In the genomic region with DNA sequence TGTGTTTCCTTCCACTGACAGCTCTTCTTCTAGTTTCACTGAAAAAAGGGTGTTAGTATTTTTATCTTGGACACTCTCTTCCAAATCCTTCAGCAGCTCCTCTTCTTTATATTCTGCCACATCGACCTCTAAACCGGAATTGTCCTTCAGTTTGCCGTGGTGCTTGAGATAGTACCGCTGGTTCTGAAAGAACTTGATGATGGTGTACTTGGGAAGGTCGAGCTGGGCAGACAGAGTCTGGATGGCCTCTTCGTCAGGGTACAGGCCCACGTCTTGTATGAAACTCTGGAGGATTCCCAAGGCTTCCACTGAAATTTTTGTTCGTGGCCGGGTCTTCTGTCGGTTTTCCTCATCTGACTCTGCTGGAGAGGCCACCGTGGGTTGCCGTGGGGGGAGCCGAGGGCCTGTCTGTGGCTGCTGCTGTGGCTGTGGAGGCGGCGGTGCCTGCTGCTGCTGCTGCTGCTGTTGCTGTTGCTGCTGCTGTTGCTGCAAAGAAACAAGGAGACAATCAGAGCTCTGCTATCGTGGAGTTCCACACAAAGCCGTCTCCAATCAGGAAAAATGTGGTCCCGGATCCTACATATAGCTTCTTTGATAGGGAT, we compare ENCODE assay signal across 25 cellular contexts.
DNase-seq lines count a peak whose midpoint lies in the region; FAIRE-seq and TF ChIP-seq lines count a peak whose summit lies in the region.
"Had no signal": no experiment of that assay in that cellular context is flagged by ENCODE, and none has a peak within 500 bp of the region (broad histone marks: within the 10 kb centered on the region; RNA-seq: fewer than 3 reads in every experiment).

No MANE protein-coding gene starts in this region.

- intact Hi-C loops in activated CD4-positive, alpha-beta memory T cell treated with anti-CD3 and anti-CD28 coated beads for 36 hours (cut with micrococcal nuclease), result no loop called here
- intact Hi-C loops in activated T-helper 1 cell treated with anti-CD3 and anti-CD28 coated beads, Interleukin-12 subunit alpha, Interleukin-12 subunit beta, Interleukin-2, Interleukin-4 antibody, amounts not matched to agents 30 ng/mL and 10 ng/mL and 1 ng/mL, durations not matched to agents 14 hours and 24 hours and 36 hours (cut with micrococcal nuclease), result loop anchor here (1.0 kb wide), 1 partner anchor 9 kb away; no protein-coding TSS in a partner anchor
- intact Hi-C loops in kidney (cut with DNase I), result no loop called here

- H3K4me1 Mint-ChIP-seq in activated CD4-positive, alpha-beta memory T cell treated with anti-CD3 and anti-CD28 coated beads for 36 hours (ENCODE audit: low read depth), result peaks cover 28% of the 10 kb centered on the region
- peaks cover 2% of the 10 kb centered on the region for H3K4me1 Mint-ChIP-seq in activated CD4-positive, alpha-beta memory T cell treated with anti-CD3 and anti-CD28 coated beads, Interleukin-2, amount 10 ng/mL, durations not matched to agents 7 days and 5 days
- H3K4me1 Mint-ChIP-seq in CD8-positive, alpha-beta memory T cell, result peaks cover 4 to 9% (median 6%) of the 10 kb centered on the region in 3 donors
- H3K4me1 Mint-ChIP-seq in activated T-helper 1 cell treated with anti-CD3 and anti-CD28 coated beads, Interleukin-12 subunit alpha, Interleukin-12 subunit beta, Interleukin-2, Interleukin-4 antibody, amounts not matched to agents 30 ng/mL and 10 ng/mL and 1 ng/mL, durations not matched to agents 14 hours and 24 hours and 36 hours (ENCODE audit: low read depth), result peaks cover 32% of the 10 kb centered on the region

- no peak overlapping the region for H3K4me3 ChIP-seq in CD8-positive, alpha-beta memory T cell (ENCODE audit: low read length)
- no peak overlapping the region for H3K4me3 ChIP-seq in kidney (ENCODE audit: low read length in 2 of 2)
- H3K4me3 ChIP-seq: adrenal gland, breast epithelium, HAP-1, hepatocyte, lung, SK-N-MC, vagina had no signal

- peak overlapping the region; percentile 63 for H3K27ac Mint-ChIP-seq in activated CD4-positive, alpha-beta memory T cell treated with anti-CD3 and anti-CD28 coated beads for 36 hours
- no peak overlapping the region for H3K27ac Mint-ChIP-seq in activated CD4-positive, alpha-beta memory T cell treated with anti-CD3 and anti-CD28 coated beads, Interleukin-2, amount 10 ng/mL, durations not matched to agents 7 days and 5 days
- H3K27ac Mint-ChIP-seq in CD8-positive, alpha-beta memory T cell, result peak overlapping the region in 5 of 8 donors; percentile 1 to 65 (median 18)
- peak overlapping the region; percentile 67 for H3K27ac Mint-ChIP-seq in activated T-helper 1 cell treated with anti-CD3 and anti-CD28 coated beads, Interleukin-12 subunit alpha, Interleukin-12 subunit beta, Interleukin-2, Interleukin-4 antibody, amounts not matched to agents 30 ng/mL and 10 ng/mL and 1 ng/mL, durations not matched to agents 14 hours and 24 hours and 36 hours

- H3K27me3 ChIP-seq in CD8-positive, alpha-beta memory T cell (ENCODE audit: insufficient read depth, low read length, poor library complexity, severe bottlenecking), result no peaks in the 10 kb centered on the region
- H3K27me3 ChIP-seq: adrenal gland, breast epithelium, hepatocyte, vagina had no signal

- H3K4me1 ChIP-seq in CD8-positive, alpha-beta memory T cell (ENCODE audit: insufficient read depth, low read length), result no peaks in the 10 kb centered on the region
- H3K4me1 ChIP-seq in kidney (ENCODE audit: control insufficient read depth in 1 of 2, insufficient read depth in 1 of 2, low read depth in 1 of 2, low read length in 2 of 2), result no peaks in the 10 kb centered on the region
- H3K4me1 ChIP-seq: adrenal gland, breast epithelium, vagina had no signal

- peaks cover 58% of the 10 kb centered on the region for H3K36me3 Mint-ChIP-seq in activated CD4-positive, alpha-beta memory T cell treated with anti-CD3 and anti-CD28 coated beads for 36 hours
- peaks cover 63% of the 10 kb centered on the region for H3K36me3 Mint-ChIP-seq in activated CD4-positive, alpha-beta memory T cell treated with anti-CD3 and anti-CD28 coated beads, Interleukin-2, amount 10 ng/mL, durations not matched to agents 7 days and 5 days (ENCODE audit: low read depth)
- H3K36me3 Mint-ChIP-seq in CD8-positive, alpha-beta memory T cell, result peaks cover 6 to 61% (median 23%) of the 10 kb centered on the region in 3 donors
- peaks cover 62% of the 10 kb centered on the region for H3K36me3 Mint-ChIP-seq in activated T-helper 1 cell treated with anti-CD3 and anti-CD28 coated beads, Interleukin-12 subunit alpha, Interleukin-12 subunit beta, Interleukin-2, Interleukin-4 antibody, amounts not matched to agents 30 ng/mL and 10 ng/mL and 1 ng/mL, durations not matched to agents 14 hours and 24 hours and 36 hours (ENCODE audit: low read depth)

- CTCF ChIA-PET in activated CD4-positive, alpha-beta memory T cell treated with anti-CD3 and anti-CD28 coated beads for 36 hours (lab: Charles Lee), result no interaction called here
- CTCF ChIA-PET in activated CD4-positive, alpha-beta memory T cell treated with anti-CD3 and anti-CD28 coated beads, Interleukin-2, amount 10 ng/mL, durations not matched to agents 7 days and 5 days (lab: Charles Lee), result interaction anchor here (0.6 kb wide), 1 partner anchor 537 kb away, joined by 4 read pairs; no protein-coding TSS in a partner anchor
- CTCF ChIA-PET in CD8-positive, alpha-beta memory T cell (lab: Charles Lee), result no interaction called here

- no peaks in the 10 kb centered on the region for H3K9me3 Mint-ChIP-seq in activated CD4-positive, alpha-beta memory T cell treated with anti-CD3 and anti-CD28 coated beads for 36 hours
- no peaks in the 10 kb centered on the region for H3K9me3 Mint-ChIP-seq in activated CD4-positive, alpha-beta memory T cell treated with anti-CD3 and anti-CD28 coated beads, Interleukin-2, amount 10 ng/mL, durations not matched to agents 7 days and 5 days
- H3K9me3 Mint-ChIP-seq in CD8-positive, alpha-beta memory T cell, result no peaks in the 10 kb centered on the region
- H3K9me3 Mint-ChIP-seq in activated T-helper 1 cell treated with anti-CD3 and anti-CD28 coated beads, Interleukin-12 subunit alpha, Interleukin-12 subunit beta, Interleukin-2, Interleukin-4 antibody, amounts not matched to agents 30 ng/mL and 10 ng/mL and 1 ng/mL, durations not matched to agents 14 hours and 24 hours and 36 hours, result no peaks in the 10 kb centered on the region

- POLR2A ChIA-PET in activated CD4-positive, alpha-beta memory T cell treated with anti-CD3 and anti-CD28 coated beads for 36 hours (lab: Charles Lee), result no interaction called here
- POLR2A ChIA-PET in activated CD4-positive, alpha-beta memory T cell treated with anti-CD3 and anti-CD28 coated beads, Interleukin-2, amount 10 ng/mL, durations not matched to agents 7 days and 5 days (lab: Charles Lee), result no interaction called here
- POLR2A ChIA-PET in CD8-positive, alpha-beta memory T cell (lab: Charles Lee), result no interaction called here

- H3K4me3 Mint-ChIP-seq in activated CD4-positive, alpha-beta memory T cell treated with anti-CD3 and anti-CD28 coated beads for 36 hours, result no peak overlapping the region
- no peak overlapping the region for H3K4me3 Mint-ChIP-seq in activated CD4-positive, alpha-beta memory T cell treated with anti-CD3 and anti-CD28 coated beads, Interleukin-2, amount 10 ng/mL, durations not matched to agents 7 days and 5 days
- H3K4me3 Mint-ChIP-seq in CD8-positive, alpha-beta memory T cell, result no peak overlapping the region
- H3K4me3 Mint-ChIP-seq in activated T-helper 1 cell treated with anti-CD3 and anti-CD28 coated beads, Interleukin-12 subunit alpha, Interleukin-12 subunit beta, Interleukin-2, Interleukin-4 antibody, amounts not matched to agents 30 ng/mL and 10 ng/mL and 1 ng/mL, durations not matched to agents 14 hours and 24 hours and 36 hours, result no peak overlapping the region

- DNase-seq in activated CD4-positive, alpha-beta memory T cell treated with anti-CD3 and anti-CD28 coated beads for 36 hours, result peak; percentile 12
- no peak for DNase-seq in activated CD4-positive, alpha-beta memory T cell treated with anti-CD3 and anti-CD28 coated beads, Interleukin-2, amount 10 ng/mL, durations not matched to agents 7 days and 5 days
- DNase-seq in CD8-positive, alpha-beta memory T cell, result no peak
- DNase-seq in activated T-helper 1 cell treated with anti-CD3 and anti-CD28 coated beads, Interleukin-12 subunit alpha, Interleukin-12 subunit beta, Interleukin-2, Interleukin-4 antibody, amounts not matched to agents 30 ng/mL and 10 ng/mL and 1 ng/mL, durations not matched to agents 14 hours and 24 hours and 36 hours (ENCODE audit: low spot score), result no peak
- DNase-seq in kidney, result peak; percentile 29
- no peak for DNase-seq in NOMO-1 treated with DMSO at 0.1 percent for 48 hours (lab: John Stamatoyannopoulos, UW; ENCODE audit: unreplicated experiment)
- no peak for DNase-seq in effector CD4-positive, alpha-beta T cell
- no peak for DNase-seq in NCI-H226
- DNase-seq: activated CD4-positive, CD25-positive, alpha-beta regulatory T cell treated with anti-CD3 and anti-CD28 coated beads, Interleukin-2, amount 50 U/mL, for 72 hours; Calu3; EL; Kasumi-1; NCI-H1092; NCI-H1930; NCI-H510A; NK-92 treated with Interleukin-12 subunit alpha and Interleukin-12 subunit beta, amount 100 ng/mL, for 24 hours; occipital lobe had no signal

- no peak overlapping the region for H3K27ac ChIP-seq in CD8-positive, alpha-beta memory T cell (ENCODE audit: low read depth, low read length)
- no peak overlapping the region for H3K27ac ChIP-seq in kidney (ENCODE audit: low read depth in 2 of 2, low read length in 2 of 2)
- H3K27ac ChIP-seq: adrenal gland, breast epithelium, epithelial cell of prostate, hepatocyte, SK-N-MC, vagina had no signal

- no peaks in the 10 kb centered on the region for H3K9me3 ChIP-seq in CD8-positive, alpha-beta memory T cell (ENCODE audit: low read length)
- no peaks in the 10 kb centered on the region for H3K9me3 ChIP-seq in kidney (ENCODE audit: control insufficient read depth in 1 of 2, low read length in 2 of 2)
- H3K9me3 ChIP-seq: breast epithelium, HAP-1, vagina had no signal

- no peak for TF ChIP-seq CTCF in kidney (IDR thresholded peaks at IDR 0.05; ENCODE audit: borderline replicate concordance, extremely low read depth, insufficient read depth)

- no peak overlapping the region for H3K9ac ChIP-seq in kidney (ENCODE audit: low read length in 2 of 2)

- no peak for FAIRE-seq in kidney (lab: Jason Lieb, UNC)

- peaks cover 2% of the 10 kb centered on the region for H3K27me3 Mint-ChIP-seq in activated CD4-positive, alpha-beta memory T cell treated with anti-CD3 and anti-CD28 coated beads for 36 hours
- peaks cover 3% of the 10 kb centered on the region for H3K27me3 Mint-ChIP-seq in activated CD4-positive, alpha-beta memory T cell treated with anti-CD3 and anti-CD28 coated beads, Interleukin-2, amount 10 ng/mL, durations not matched to agents 7 days and 5 days
- H3K27me3 Mint-ChIP-seq in CD8-positive, alpha-beta memory T cell, result no peaks in the 10 kb centered on the region
- H3K27me3 Mint-ChIP-seq in activated T-helper 1 cell treated with anti-CD3 and anti-CD28 coated beads, Interleukin-12 subunit alpha, Interleukin-12 subunit beta, Interleukin-2, Interleukin-4 antibody, amounts not matched to agents 30 ng/mL and 10 ng/mL and 1 ng/mL, durations not matched to agents 14 hours and 24 hours and 36 hours (ENCODE audit: insufficient read depth), result no peaks in the 10 kb centered on the region

- H3K36me3 ChIP-seq in CD8-positive, alpha-beta memory T cell (ENCODE audit: insufficient read depth, low read length), result peaks cover 27% of the 10 kb centered on the region
- peaks cover 4 to 14% of the 10 kb centered on the region in 2 donors for H3K36me3 ChIP-seq in kidney (ENCODE audit: control insufficient read depth in 1 of 2, insufficient read depth in 2 of 2, low read length in 2 of 2)
- H3K36me3 ChIP-seq: adrenal gland, breast epithelium had no signal

Comparison
In these comparisons a context has a peak if more than half of its experiments do, and no peak if none do; other contexts are left out.
1. DNase-seq: peak in activated CD4-positive, alpha-beta memory T cell treated with anti-CD3 and anti-CD28 coated beads for 36 hours (single experiment) and kidney (single experiment); none in activated CD4-positive, alpha-beta memory T cell treated with anti-CD3 and anti-CD28 coated beads, Interleukin-2, amount 10 ng/mL, durations not matched to agents 7 days and 5 days (single experiment), CD8-positive, alpha-beta memory T cell (0 of 5), activated T-helper 1 cell treated with anti-CD3 and anti-CD28 coated beads, Interleukin-12 subunit alpha, Interleukin-12 subunit beta, Interleukin-2, Interleukin-4 antibody, amounts not matched to agents 30 ng/mL and 10 ng/mL and 1 ng/mL, durations not matched to agents 14 hours and 24 hours and 36 hours (single experiment), NOMO-1 treated with DMSO at 0.1 percent for 48 hours (single experiment), effector CD4-positive, alpha-beta T cell (single experiment) and NCI-H226 (single experiment).